ENCODE assay signal across 22 cellular contexts in the genomic region with DNA sequence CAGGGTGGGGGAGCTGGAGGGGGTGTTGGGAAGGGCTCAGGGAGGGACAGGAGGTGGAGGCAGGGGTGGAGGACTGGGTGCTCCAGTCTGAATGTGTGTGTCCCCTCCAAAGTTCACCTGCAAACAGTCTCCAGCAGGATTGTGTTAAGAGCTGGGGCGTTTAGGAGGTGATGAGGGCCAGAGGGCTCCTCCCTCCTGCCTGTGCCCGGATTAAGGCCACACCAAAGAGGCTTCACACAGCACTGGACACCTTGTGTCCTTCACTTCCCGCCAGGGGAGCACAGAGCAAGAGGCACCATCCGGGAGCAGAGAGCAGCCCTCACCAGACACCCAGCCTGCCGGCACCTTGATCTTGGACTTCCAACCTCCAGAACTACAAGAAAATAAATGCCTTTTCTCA. TPM values are rescaled to one million over a fixed set of nuclear protein-coding genes. Genes with fewer than 3 reads are reported as not detected.
DNase-seq lines count a peak whose midpoint lies in the region; ATAC-seq and TF ChIP-seq lines count a peak whose summit lies in the region.
"Had no signal": no experiment of that assay in that cellular context is flagged by ENCODE, and none has a peak within 500 bp of the region (broad histone marks: within the 10 kb centered on the region; RNA-seq: fewer than 3 reads in every experiment).

No MANE protein-coding gene starts in this region.

- TF ChIP-seq CTCF in left ventricle myocardium inferior (IDR thresholded peaks at IDR 0.05; ENCODE audit: borderline replicate concordance) (no peak), WERI-Rb-1 (IDR thresholded peaks at IDR 0.05; ENCODE audit: low read depth, low read length) (0 out of 2 replicates have a peak, but pooled peaks have one; percentile 9), glutamatergic neuron (IDR thresholded peaks at IDR 0.05; ENCODE audit: partially characterized antibody, unreplicated experiment) (no peak)

- H3K27ac ChIP-seq in left ventricle myocardium inferior (replicated peaks) (no peak overlapping the region), WERI-Rb-1 (peak overlapping the region; percentile 76)
- H3K27ac ChIP-seq: C4-2B had no signal

- no peak overlapping the region for H3K4me3 Mint-ChIP-seq in glutamatergic neuron (ENCODE audit: unreplicated experiment)
- H3K4me3 Mint-ChIP-seq: CD4-positive, alpha-beta T cell; GM23338; H9 had no signal

- DNase-seq in Right ventricle myocardium inferior (ENCODE audit: missing footprints) (peak; percentile 20), left ventricle myocardium inferior (no peak), H7 (peak; percentile 58), WERI-Rb-1 (peak; percentile 89), glutamatergic neuron (no peak), DMS 273 treated with DMSO at 0.1 percent for 48 hours (lab: John Stamatoyannopoulos, UW) (no peak), GF-D8 (lab: John Stamatoyannopoulos, UW) (no peak)
- DNase-seq: ACHN; BE2C; Caco-2; CD4-positive, alpha-beta T cell; DMS53; DND-41; EL; H9; Karpas-422 had no signal

- H3K4me1 ChIP-seq in left ventricle myocardium inferior, result peaks cover 8% of the 10 kb centered on the region
- H3K4me1 ChIP-seq: BE2C, Caco-2 had no signal

- peaks cover 5% of the 10 kb centered on the region for H3K36me3 Mint-ChIP-seq in glutamatergic neuron (ENCODE audit: unreplicated experiment)

- intact Hi-C loops in Right ventricle myocardium inferior (cut with DNase I), result no loop called here
- intact Hi-C loops in left ventricle myocardium inferior (cut with micrococcal nuclease), result no loop called here

- H3K4me3 ChIP-seq in left ventricle myocardium inferior (no peak overlapping the region), H7 (ENCODE audit: insufficient read depth, low read depth, low read length) (no peak overlapping the region), WERI-Rb-1 (ENCODE audit: low read depth, low read length) (peak overlapping the region; percentile 11; the same call in 1 of the 2 replicates)
- H3K4me3 ChIP-seq: GM23338 had no signal

- peaks cover 7% of the 10 kb centered on the region for H3K9me3 Mint-ChIP-seq in glutamatergic neuron (ENCODE audit: unreplicated experiment)
- H3K9me3 Mint-ChIP-seq: CD4-positive, alpha-beta T cell; GM23338; H9 had no signal

- no peaks in the 10 kb centered on the region for H3K36me3 ChIP-seq in left ventricle myocardium inferior
- H3K36me3 ChIP-seq in H7 (replicated peaks; ENCODE audit: control insufficient read depth, insufficient read depth, low read length), result no peaks in the 10 kb centered on the region
- H3K36me3 ChIP-seq in WERI-Rb-1, result no peaks in the 10 kb centered on the region
- H3K36me3 ChIP-seq: BE2C had no signal

- peaks cover 9% of the 10 kb centered on the region for H3K27me3 Mint-ChIP-seq in glutamatergic neuron (ENCODE audit: unreplicated experiment)

- ATAC-seq in Right ventricle myocardium inferior (no peak), GM19035 (IDR thresholded peaks at IDR 0.05; ENCODE audit: unreplicated experiment) (no peak)
- ATAC-seq: GM23338 had no signal

- H3K4me1 Mint-ChIP-seq in glutamatergic neuron (ENCODE audit: low read depth, unreplicated experiment), result peaks cover 22% of the 10 kb centered on the region

- peak overlapping the region; percentile 38 for H3K27ac Mint-ChIP-seq in glutamatergic neuron (ENCODE audit: unreplicated experiment)
- H3K27ac Mint-ChIP-seq: CD4-positive, alpha-beta T cell; GM23338 had no signal

- H3K27me3 ChIP-seq in left ventricle myocardium inferior (ENCODE audit: low read depth) (peaks cover 82% of the 10 kb centered on the region), H7 (ENCODE audit: control insufficient read depth, insufficient read depth, low read length) (no peaks in the 10 kb centered on the region), WERI-Rb-1 (ENCODE audit: insufficient read depth, low read depth, severe bottlenecking) (no peaks in the 10 kb centered on the region)
- H3K27me3 ChIP-seq: BE2C had no signal

- H3K9me3 ChIP-seq in left ventricle myocardium inferior (replicated peaks), result no peaks in the 10 kb centered on the region
- no peaks in the 10 kb centered on the region for H3K9me3 ChIP-seq in WERI-Rb-1 (ENCODE audit: severe bottlenecking)
- H3K9me3 ChIP-seq: BE2C, Caco-2 had no signal

RNA-seq across cellular contexts. Expression of a gene that starts 30.2 kb away (rescaled TPM):
- total RNA-seq in Right ventricle myocardium inferior, result not detected
- total RNA-seq in left ventricle myocardium inferior, result not detected
- not detected in 2 replicates for total RNA-seq in H7 (2014; rRNA removed; shearing (Covaris generic))
- total RNA-seq in glutamatergic neuron (ENCODE audit: unreplicated experiment), result not detected
- total RNA-seq: A172; CD4-positive, alpha-beta T cell; G401; GM23338; H9; HT-29 had no signal

Comparison
In these comparisons a context has a peak if more than half of its experiments do, and no peak if none do; other contexts are left out.
1. DNase-seq: peak in Right ventricle myocardium inferior (single experiment), H7 (single experiment) and WERI-Rb-1 (single experiment); none in left ventricle myocardium inferior (single experiment), glutamatergic neuron (single experiment), DMS 273 treated with DMSO at 0.1 percent for 48 hours (single experiment) and GF-D8 (single experiment).